ENCODE assay signal across 33 cellular contexts in genomic region chr11:130837194-130837593, GRCh38.
"Had no signal": no experiment of that assay in that cellular context is flagged by ENCODE, and none has a peak within 500 bp of the region (broad histone marks: within the 10 kb centered on the region; RNA-seq: fewer than 3 reads in every experiment).

No MANE protein-coding gene starts in this region.

- ATAC-seq: activated CD8-positive, alpha-beta T cell treated with anti-CD3 and anti-CD28 coated beads for 36 hours; activated naive CD4-positive, alpha-beta T cell treated with anti-CD3 and anti-CD28 coated beads, Interleukin-2, amount 50 U/mL, for 72 hours; activated T-cell treated with anti-CD3 and anti-CD28 coated beads, Interleukin-2, amount 50 U/mL, for 4 hours; activated T-cell treated with anti-CD3 and anti-CD28 coated beads, Interleukin-2, amount 50 U/mL, for 72 hours; activated T-helper 17 cell treated with anti-CD3 and anti-CD28 coated beads, Interleukin-2, amount 50 U/mL, for 72 hours; body of pancreas had no signal

- H3K27ac ChIP-seq: adrenal gland, body of pancreas, brain microvascular endothelial cell, breast epithelium, VCaP had no signal

- H3K4me1 ChIP-seq: adrenal gland, body of pancreas, breast epithelium had no signal

- DNase-seq: activated B cell treated with CpG ODN at 0.5 μM for 24 hours; activated CD4-positive, alpha-beta memory T cell treated with anti-CD3 and anti-CD28 coated beads for 36 hours; activated CD4-positive, alpha-beta T cell treated with anti-CD3 and anti-CD28 coated beads for 4 hours; activated CD4-positive, alpha-beta T cell treated with anti-CD3 and anti-CD28 coated beads, Interleukin-2, amount 10 ng/mL, durations not matched to agents 24 days and 14 days; activated CD4-positive, alpha-beta T cell treated with anti-CD3 and anti-CD28 coated beads, Interleukin-2, amount 50 U/mL, for 1 hour; activated CD4-positive, alpha-beta T cell treated with anti-CD3 and anti-CD28 coated beads, Interleukin-2, amount 50 U/mL, for 4 hours; activated CD4-positive, CD25-positive, alpha-beta regulatory T cell treated with anti-CD3 and anti-CD28 coated beads, Interleukin-2, amount 50 U/mL, for 72 hours; activated CD8-positive, alpha-beta memory T cell treated with anti-CD3 and anti-CD28 coated beads, Interleukin-2, amount 50 U/mL, for 4 hours; activated CD8-positive, alpha-beta T cell treated with anti-CD3 and anti-CD28 coated beads for 36 hours; activated effector memory CD4-positive, alpha-beta T cell treated with anti-CD3 and anti-CD28 coated beads, Interleukin-2, amount 50 U/mL, for 16 hours; activated gamma-delta T cell treated with Interleukin-2 at 50 U/mL for 16 hours; activated naive CD4-positive, alpha-beta T cell; activated naive CD4-positive, alpha-beta T cell treated with anti-CD3 and anti-CD28 coated beads for 36 hours; activated naive CD4-positive, alpha-beta T cell treated with anti-CD3 and anti-CD28 coated beads, Interleukin-2, amount 50 U/mL, for 16 hours; activated naive CD8-positive, alpha-beta T cell treated with anti-CD3 and anti-CD28 coated beads for 36 hours; activated T-cell treated with anti-CD3 and anti-CD28 coated beads for 4 hours; activated T-cell treated with anti-CD3 and anti-CD28 coated beads, Interleukin-2, amount 50 U/mL, for 1 hour; activated T-cell treated with anti-CD3 and anti-CD28 coated beads, Interleukin-2, amount 50 U/mL, for 4 hours; activated T-cell treated with anti-CD3 and anti-CD28 coated beads, Interleukin-2, amount 50 U/mL, for 72 hours; adrenal gland; amniotic stem cell; aorta; body of pancreas; brain microvascular endothelial cell; central memory CD4-positive, alpha-beta T cell; SW 1271; T-helper 1 cell; T-helper 2 cell; T-helper 9 cell had no signal

- H3K36me3 ChIP-seq: adrenal gland, brain microvascular endothelial cell, breast epithelium had no signal

- H3K27me3 ChIP-seq: adrenal gland, body of pancreas, brain microvascular endothelial cell, breast epithelium had no signal

- H3K4me3 ChIP-seq: adrenal gland, body of pancreas, breast epithelium had no signal
